Comparison of ENCODE assay signal across 20 cellular contexts in the genomic region with DNA sequence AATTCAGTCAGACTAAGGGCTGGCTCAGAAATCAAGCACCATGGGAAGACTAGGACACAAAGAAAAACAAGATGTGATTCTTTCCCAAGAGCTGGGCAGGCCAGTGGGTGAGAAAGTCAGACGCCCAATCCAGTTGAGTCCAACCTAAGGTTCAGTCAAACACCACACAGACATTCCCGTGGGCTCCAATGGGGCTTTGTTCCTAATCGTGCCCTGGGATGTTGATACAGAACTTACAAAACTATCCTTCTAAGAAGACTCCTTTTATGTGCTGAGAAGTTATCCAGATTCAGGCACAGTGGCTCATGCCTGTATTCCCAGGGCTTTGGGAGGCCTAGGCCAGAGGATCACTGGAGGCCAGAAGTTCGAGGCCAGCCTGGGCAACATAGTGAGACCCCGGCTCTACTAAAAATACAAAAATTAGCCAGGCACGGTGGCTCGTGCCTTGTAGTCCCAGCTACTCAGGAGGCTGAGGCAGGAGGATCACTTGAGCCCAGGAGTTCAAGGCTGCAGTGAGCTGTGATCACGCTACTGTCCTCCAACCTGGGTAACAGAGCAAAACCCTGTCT. TPM values are rescaled to one million over a fixed set of nuclear protein-coding genes. Genes with fewer than 3 reads are reported as not detected.
DNase-seq lines count a peak whose midpoint lies in the region; ATAC-seq and TF ChIP-seq lines count a peak whose summit lies in the region.
"Had no signal": no experiment of that assay in that cellular context is flagged by ENCODE, and none has a peak within 500 bp of the region (broad histone marks: within the 10 kb centered on the region; RNA-seq: fewer than 3 reads in every experiment).

No MANE protein-coding gene starts in this region.

- 0 out of 2 replicates have a peak overlapping the region, but pooled peaks have one; percentile 39 for H3K4me2 ChIP-seq in OCI-LY7 (ENCODE audit: low read length)
- H3K4me2 ChIP-seq: neural progenitor cell had no signal

- H4K20me1 ChIP-seq in OCI-LY7 (ENCODE audit: insufficient read depth, low read length): no peaks in the 10 kb centered on the region; the same call in 1 of the 2 replicates

- no peaks in the 10 kb centered on the region for H3K9me3 ChIP-seq in OCI-LY7 (ENCODE audit: low read length)
- H3K9me3 ChIP-seq: esophagus muscularis mucosa, heart right ventricle, lower lobe of right lung, mucosa of descending colon, sigmoid colon, thoracic aorta, uterus had no signal

- TF ChIP-seq CTCF in OCI-LY7 (conservative IDR thresholded peaks at IDR 0.05; ENCODE audit: low read length): no peak
- TF ChIP-seq CTCF in dorsolateral prefrontal cortex (IDR thresholded peaks at IDR 0.05 in 54 of 56, conservative IDR thresholded peaks at IDR 0.05 in 2 of 56; ENCODE audit: low read depth in 1 of 56, partially characterized antibody in 56 of 56): no peak
- no peak for TF ChIP-seq CTCF in type B pancreatic cell (conservative IDR thresholded peaks at IDR 0.05)

- peaks cover 21% of the 10 kb centered on the region for H3K4me1 Mint-ChIP-seq in type B pancreatic cell (ENCODE audit: unreplicated experiment)

- no peak for ATAC-seq in SK-N-SH treated with all-trans-retinoic acid at 6 μM for 48 hours

- H3K9me2 ChIP-seq in OCI-LY7 (ENCODE audit: insufficient read depth, low read length): no peaks in the 10 kb centered on the region

- H3K36me3 Mint-ChIP-seq in type B pancreatic cell: peaks cover 5% of the 10 kb centered on the region

- H3K4me1 ChIP-seq in OCI-LY7 (ENCODE audit: insufficient read depth, low read length, poor library complexity, severe bottlenecking): peaks cover 21% of the 10 kb centered on the region

- no peak overlapping the region for H3K4me3 ChIP-seq in OCI-LY7 (ENCODE audit: low read depth, low read length, poor library complexity, severe bottlenecking)
- H3K4me3 ChIP-seq in dorsolateral prefrontal cortex: peak overlapping the region in 4 of 59 donors; percentile 8 to 24 (median 14)
- H3K4me3 ChIP-seq: esophagus muscularis mucosa, heart right ventricle, lower lobe of right lung, mucosa of descending colon, neural progenitor cell, sigmoid colon, uterus had no signal

- H3K27ac ChIP-seq in OCI-LY7 (ENCODE audit: low read depth, low read length, poor library complexity, severe bottlenecking) (no peak overlapping the region), dorsolateral prefrontal cortex (peak overlapping the region in 31 of 59 donors; percentile 22 to 92 (median 79))
- H3K27ac ChIP-seq: 22Rv1, brain microvascular endothelial cell, esophagus muscularis mucosa, lower lobe of right lung, neural progenitor cell, sigmoid colon, thoracic aorta, uterus had no signal

- no peaks in the 10 kb centered on the region for H3K36me3 ChIP-seq in OCI-LY7 (ENCODE audit: insufficient read depth, low read length)
- H3K36me3 ChIP-seq: brain microvascular endothelial cell, esophagus muscularis mucosa, lower lobe of right lung, neural progenitor cell, sigmoid colon, thoracic aorta, uterus had no signal

- no TSS peak for BruUV-seq in OCI-LY7 (replicated peaks; lab: Mats Ljungman, UMichigan)

- intact Hi-C loops in OCI-LY7 (cut with micrococcal nuclease; ENCODE audit: unreplicated experiment): loop anchor here (1.0 to 5.0 kb wide), 5 partner anchors 63 to 351 kb away; partner anchors contain the start of gene KIAA0232
- intact Hi-C loops in dorsolateral prefrontal cortex (cut with DNase I): loop anchor here (1.0 to 10.0 kb wide), 8 partner anchors 43 to 352 kb away; partner anchors contain the start of gene KIAA0232 (in 1 of the 2)

- CTCF ChIA-PET in OCI-LY7 (lab: Charles Lee; ENCODE audit: unreplicated experiment): interaction anchor here (1.0 to 1.2 kb wide), 2 partner anchors 153 to 154 kb away, joined by 5 read pairs; no protein-coding TSS in a partner anchor

- no peaks in the 10 kb centered on the region for H3K27me3 ChIP-seq in dorsolateral prefrontal cortex
- H3K27me3 ChIP-seq: brain microvascular endothelial cell, esophagus muscularis mucosa, heart right ventricle, sigmoid colon, uterus had no signal

- peaks cover 2% of the 10 kb centered on the region for H3K27me3 Mint-ChIP-seq in type B pancreatic cell
- H3K27me3 Mint-ChIP-seq: activated CD4-positive, alpha-beta T cell treated with anti-CD3 and anti-CD28 coated beads, Interleukin-2, amount 10 ng/mL, durations not matched to agents 7 days and 5 days had no signal

- no peak overlapping the region for H3K4me3 Mint-ChIP-seq in type B pancreatic cell
- H3K4me3 Mint-ChIP-seq: activated CD4-positive, alpha-beta T cell treated with anti-CD3 and anti-CD28 coated beads, Interleukin-2, amount 10 ng/mL, durations not matched to agents 7 days and 5 days had no signal

- no peak overlapping the region for H2AFZ ChIP-seq in OCI-LY7 (ENCODE audit: low read length)
- H2AFZ ChIP-seq: neural progenitor cell had no signal

- H3K79me2 ChIP-seq in OCI-LY7 (ENCODE audit: insufficient read depth, low read depth, low read length): peaks cover 25% of the 10 kb centered on the region

- no peaks in the 10 kb centered on the region for H3K9me3 Mint-ChIP-seq in type B pancreatic cell
- H3K9me3 Mint-ChIP-seq: activated CD4-positive, alpha-beta T cell treated with anti-CD3 and anti-CD28 coated beads, Interleukin-2, amount 10 ng/mL, durations not matched to agents 7 days and 5 days; neural progenitor cell had no signal

- DNase-seq in activated CD8-positive, alpha-beta memory T cell treated with anti-CD3 and anti-CD28 coated beads, Interleukin-2, amount 50 U/mL, for 48 hours: peak; percentile 50
- no peak for DNase-seq in activated CD8-positive, alpha-beta memory T cell treated with anti-CD3 and anti-CD28 coated beads for 24 hours
- DNase-seq in OCI-LY7 (ENCODE audit: low spot score) (no peak), dorsolateral prefrontal cortex (no peak), type B pancreatic cell (ENCODE audit: extremely low spot score, unreplicated experiment) (no peak), NCI-H2029 (lab: John Stamatoyannopoulos, UW) (no peak)
- no peak for DNase-seq in activated CD4-positive, alpha-beta T cell treated with anti-CD3 and anti-CD28 coated beads for 48 hours
- DNase-seq: NCI-H510A had no signal

- POLR2A ChIA-PET in OCI-LY7 (lab: Charles Lee): interaction anchor here (0.6 to 1.3 kb wide), 2 partner anchors 189 to 348 kb away, joined by 3 to 5 read pairs; partner anchors contain the start of gene GRPEL1

- peak overlapping the region; percentile 37 for H3K27ac Mint-ChIP-seq in type B pancreatic cell
- H3K27ac Mint-ChIP-seq: neural progenitor cell had no signal

TF ChIP-seq in SK-N-SH treated with all-trans-retinoic acid at 6 μM for 48 hours, 23 proteins besides CTCF, POLR2A, EP300 and RAD21 (continues in another document):
- TF ChIP-seq ZFP30 (CRISPR knock-in tag; IDR thresholded peaks at IDR 0.05) (no peak), POU6F1 (CRISPR knock-in tag; IDR thresholded peaks at IDR 0.05; ENCODE audit: borderline replicate concordance, low read depth) (no peak), ISL1 (CRISPR knock-in tag; IDR thresholded peaks at IDR 0.05) (no peak), RARB (CRISPR knock-in tag; IDR thresholded peaks at IDR 0.05) (no peak)
- TF ChIP-seq, protein P1, sequence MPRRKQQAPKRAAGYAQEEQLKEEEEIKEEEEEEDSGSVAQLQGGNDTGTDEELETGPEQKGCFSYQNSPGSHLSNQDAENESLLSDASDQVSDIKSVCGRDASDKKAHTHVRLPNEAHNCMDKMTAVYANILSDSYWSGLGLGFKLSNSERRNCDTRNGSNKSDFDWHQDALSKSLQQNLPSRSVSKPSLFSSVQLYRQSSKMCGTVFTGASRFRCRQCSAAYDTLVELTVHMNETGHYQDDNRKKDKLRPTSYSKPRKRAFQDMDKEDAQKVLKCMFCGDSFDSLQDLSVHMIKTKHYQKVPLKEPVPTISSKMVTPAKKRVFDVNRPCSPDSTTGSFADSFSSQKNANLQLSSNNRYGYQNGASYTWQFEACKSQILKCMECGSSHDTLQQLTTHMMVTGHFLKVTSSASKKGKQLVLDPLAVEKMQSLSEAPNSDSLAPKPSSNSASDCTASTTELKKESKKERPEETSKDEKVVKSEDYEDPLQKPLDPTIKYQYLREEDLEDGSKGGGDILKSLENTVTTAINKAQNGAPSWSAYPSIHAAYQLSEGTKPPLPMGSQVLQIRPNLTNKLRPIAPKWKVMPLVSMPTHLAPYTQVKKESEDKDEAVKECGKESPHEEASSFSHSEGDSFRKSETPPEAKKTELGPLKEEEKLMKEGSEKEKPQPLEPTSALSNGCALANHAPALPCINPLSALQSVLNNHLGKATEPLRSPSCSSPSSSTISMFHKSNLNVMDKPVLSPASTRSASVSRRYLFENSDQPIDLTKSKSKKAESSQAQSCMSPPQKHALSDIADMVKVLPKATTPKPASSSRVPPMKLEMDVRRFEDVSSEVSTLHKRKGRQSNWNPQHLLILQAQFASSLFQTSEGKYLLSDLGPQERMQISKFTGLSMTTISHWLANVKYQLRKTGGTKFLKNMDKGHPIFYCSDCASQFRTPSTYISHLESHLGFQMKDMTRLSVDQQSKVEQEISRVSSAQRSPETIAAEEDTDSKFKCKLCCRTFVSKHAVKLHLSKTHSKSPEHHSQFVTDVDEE (CRISPR knock-in tag; IDR thresholded peaks at IDR 0.05): no peak

RNA-seq across cellular contexts. Expression of gene BLOC1S4, which starts 3.7 kb away (rescaled TPM):
- 26.5 and 36.1 TPM in 2 replicates for total RNA-seq in OCI-LY7 (2014; rRNA removed; shearing (Covaris generic))
- total RNA-seq in OCI-LY7 (2022): 26.1 and 32.3 TPM in 2 replicates
- 10 to 100 TPM in 38 of 120 experiments, 1 to 10 TPM in 82; 5.0 to 12.2 (median 9.0) TPM for total RNA-seq in dorsolateral prefrontal cortex
- 19.1 and 21.4 TPM in 2 replicates for total RNA-seq in type B pancreatic cell (ENCODE audit: low replicate concordance)

RNA-seq across cellular contexts. Expression of gene MRFAP1L1, which starts 10.0 kb away (rescaled TPM):
- total RNA-seq in OCI-LY7 (2014; rRNA removed; shearing (Covaris generic)): 50.5 and 79.2 TPM in 2 replicates
- 49.3 and 50.1 TPM in 2 replicates for total RNA-seq in OCI-LY7 (2022)
- total RNA-seq in dorsolateral prefrontal cortex: 100 to 1,000 TPM in 7 of 120 experiments, 10 to 100 TPM in 113; 52.0 to 117 (median 80.0) TPM
- total RNA-seq in type B pancreatic cell (ENCODE audit: low replicate concordance): 61.3 and 73.0 TPM in 2 replicates

RNA-seq across cellular contexts. Expression of gene S100P, which starts 26.0 kb away (rescaled TPM):
- not detected in 2 replicates for total RNA-seq in OCI-LY7 (2014; rRNA removed; shearing (Covaris generic))
- total RNA-seq in OCI-LY7 (2022): not detected in 2 replicates
- 10 to 100 TPM in 1 of 120 experiments, 1 to 10 TPM in 41, under 1 TPM in 16, not detected in 62; 0.37 to 12.9 (median 1.8) TPM for total RNA-seq in dorsolateral prefrontal cortex
- total RNA-seq in type B pancreatic cell (ENCODE audit: low replicate concordance): 58.9 and 80.8 TPM in 2 replicates
